ENCODE assay signal across 19 cellular contexts in the genomic region with DNA sequence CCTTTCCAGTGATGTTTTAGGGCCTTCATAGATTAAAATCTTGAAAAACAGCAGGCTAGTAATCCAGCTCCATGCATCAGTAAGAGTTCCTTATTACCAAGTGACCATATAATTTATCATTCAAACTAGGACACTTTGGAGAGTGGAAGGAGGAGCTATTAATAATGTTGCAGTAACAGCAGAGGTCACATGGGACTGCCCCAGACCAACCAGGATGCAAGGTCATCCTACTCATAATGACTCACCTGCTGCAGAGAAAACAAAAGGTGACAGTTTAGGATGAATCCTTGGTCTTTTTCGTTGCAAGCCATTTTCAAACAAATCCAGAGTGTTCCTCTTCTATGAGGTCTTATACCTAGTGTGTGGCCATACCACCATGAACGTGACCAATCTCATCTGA.
"Had no signal": no experiment of that assay in that cellular context is flagged by ENCODE, and none has a peak within 500 bp of the region (broad histone marks: within the 10 kb centered on the region; RNA-seq: fewer than 3 reads in every experiment).

No MANE protein-coding gene starts in this region.

- H3K4me3 ChIP-seq: coronary artery, lower lobe of right lung, ovary, psoas muscle, tibial nerve had no signal

- H3K36me3 ChIP-seq: lower lobe of right lung, ovary, tibial nerve, WERI-Rb-1 had no signal

- H3K4me1 ChIP-seq: lower lobe of right lung, psoas muscle, tibial nerve had no signal

- H3K9me3 ChIP-seq: lower lobe of right lung, ovary, psoas muscle had no signal

- H3K27me3 ChIP-seq: ovary, tibial nerve had no signal

- DNase-seq: activated CD4-positive, alpha-beta T cell treated with anti-CD3 and anti-CD28 coated beads for 1 hour; activated CD8-positive, alpha-beta memory T cell treated with anti-CD3 and anti-CD28 coated beads for 24 hours; activated CD8-positive, alpha-beta memory T cell treated with anti-CD3 and anti-CD28 coated beads, Interleukin-2, amount 50 U/mL, for 48 hours; activated effector memory CD4-positive, alpha-beta T cell treated with Interleukin-2 at 50 U/mL for 16 hours; activated naive CD4-positive, alpha-beta T cell treated with anti-CD3 and anti-CD28 coated beads, Interleukin-2, amount 10 ng/mL, durations not matched to agents 7 days and 5 days; activated naive CD8-positive, alpha-beta T cell treated with anti-CD3 and anti-CD28 coated beads, Interleukin-2, amount 50 U/mL, for 24 hours; activated T-cell treated with anti-CD3 and anti-CD28 coated beads, Interleukin-2, amount 50 U/mL, for 48 hours; aorta; left colon; lower lobe of right lung; natural killer cell; ovary; psoas muscle; right cardiac atrium; stimulated activated CD4-positive, alpha-beta T cell treated with anti-CD3 and anti-CD28 coated beads, Interleukin-2, amount 100 ng/mL, for 24 hours; stimulated activated naive CD8-positive, alpha-beta T cell treated with anti-CD3 and anti-CD28 coated beads, Interleukin-15, Interleukin-2, amounts not matched to agents 100 U/mL and 50 U/mL, for 24 hours; WERI-Rb-1 had no signal

- H3K27ac ChIP-seq: coronary artery, lower lobe of right lung, ovary, psoas muscle, tibial nerve, WERI-Rb-1 had no signal
